Comparison of ENCODE assay signal across 8 cellular contexts in genomic region chr9:68844623-68845612, GRCh38.
A peak's percentile ranks its signal among the peaks of the same experiment; 100 is the strongest.
DNase-seq lines count a peak whose midpoint lies in the region; TF ChIP-seq lines count a peak whose summit lies in the region.

No MANE protein-coding gene starts in this region.

- CTCF ChIA-PET in Calu3 (lab: Charles Lee) = no interaction called here

- TF ChIP-seq CTCF in Calu3 (IDR thresholded peaks at IDR 0.05; ENCODE audit: unreplicated experiment) = no peak
- peak; percentile 70 for TF ChIP-seq CTCF in fibroblast of the aortic adventitia (IDR thresholded peaks at IDR 0.05; ENCODE audit: insufficient read depth, low read length)

- H3K36me3 Mint-ChIP-seq in Calu3 (ENCODE audit: insufficient read depth, unreplicated experiment) = no peaks in the 10 kb centered on the region

- H3K4me3 ChIP-seq in fibroblast of the aortic adventitia (ENCODE audit: low read depth, low read length) = no peak overlapping the region

- DNase-seq in Calu3 (peak; percentile 37), GM19240 (ENCODE audit: insufficient read length, low spot score) (peak; percentile 23), HPDE6-E6E7 (ENCODE audit: extremely low spot score) (peak; percentile 10), SW480 (ENCODE audit: low spot score) (peak; percentile 12), fibroblast of the aortic adventitia (ENCODE audit: low read depth) (peak; percentile 39), pons (ENCODE audit: low spot score) (peak; percentile 54)
- no peak for DNase-seq in activated CD4-positive, CD25-positive, alpha-beta regulatory T cell treated with anti-CD3 and anti-CD28 coated beads, Interleukin-2, amount 50 U/mL, for 72 hours
- no peak for DNase-seq in activated CD8-positive, alpha-beta memory T cell treated with anti-CD3 and anti-CD28 coated beads for 24 hours

- H3K4me1 Mint-ChIP-seq in Calu3 (ENCODE audit: low read depth, unreplicated experiment) = no peaks in the 10 kb centered on the region

- no peak overlapping the region for H3K4me3 Mint-ChIP-seq in Calu3 (ENCODE audit: low read depth, unreplicated experiment)

- intact Hi-C loops in Calu3 (cut with micrococcal nuclease; ENCODE audit: unreplicated experiment) = loop anchor here (10.0 kb wide), 1 partner anchor 260 kb away; no protein-coding TSS in a partner anchor

- H3K9me3 Mint-ChIP-seq in Calu3 (ENCODE audit: low read depth, unreplicated experiment) = no peaks in the 10 kb centered on the region

- H3K27me3 Mint-ChIP-seq in Calu3 (ENCODE audit: unreplicated experiment) = no peaks in the 10 kb centered on the region

- no peak overlapping the region for H3K27ac Mint-ChIP-seq in Calu3 (ENCODE audit: unreplicated experiment)

- BruUV-seq in Calu3 (replicated peaks; lab: Mats Ljungman, UMichigan) = no TSS peak

Comparison
In these comparisons a context has a peak if more than half of its experiments do, and no peak if none do; other contexts are left out.
1. DNase-seq: peak in Calu3 (single experiment), GM19240 (single experiment), HPDE6-E6E7 (single experiment), SW480 (single experiment), fibroblast of the aortic adventitia (single experiment) and pons (single experiment); none in activated CD4-positive, CD25-positive, alpha-beta regulatory T cell treated with anti-CD3 and anti-CD28 coated beads, Interleukin-2, amount 50 U/mL, for 72 hours (single experiment) and activated CD8-positive, alpha-beta memory T cell treated with anti-CD3 and anti-CD28 coated beads for 24 hours (single experiment).